Comparison of ENCODE assay signal across 16 cellular contexts in the genomic region with DNA sequence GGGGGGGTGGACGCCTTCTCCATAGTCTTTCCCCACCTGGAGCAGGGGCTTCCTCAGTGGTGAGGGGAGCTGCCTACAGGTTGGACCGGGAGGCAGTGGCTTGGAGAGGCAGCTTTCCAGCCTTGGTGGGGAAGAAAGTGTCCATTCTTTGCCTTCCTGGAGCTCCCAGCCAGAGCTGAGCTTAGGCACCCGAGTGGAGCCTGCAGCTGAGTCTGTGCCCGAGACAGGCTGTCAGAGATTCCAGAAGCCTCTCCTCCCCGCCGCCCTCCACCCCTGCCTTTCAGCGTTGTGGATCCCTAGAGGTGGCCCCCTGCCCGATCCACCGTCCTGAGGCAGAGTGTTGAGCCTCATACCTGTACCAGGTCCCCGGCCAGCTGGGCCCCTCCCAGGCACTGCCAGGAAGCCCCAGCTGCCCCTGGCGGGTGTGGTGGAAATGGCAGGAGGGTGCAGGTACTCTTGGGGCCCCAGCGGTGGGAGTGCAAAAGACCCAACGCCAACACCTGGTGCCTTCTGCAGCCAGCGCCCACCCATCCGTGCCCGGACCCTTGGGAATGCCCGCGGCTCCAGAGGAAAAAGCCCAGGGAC.
DNase-seq lines count a peak whose midpoint lies in the region; ATAC-seq, FAIRE-seq and TF ChIP-seq lines count a peak whose summit lies in the region.
"Had no signal": no experiment of that assay in that cellular context is flagged by ENCODE, and none has a peak within 500 bp of the region (broad histone marks: within the 10 kb centered on the region; RNA-seq: fewer than 3 reads in every experiment).

No MANE protein-coding gene starts in this region.

- H2AFZ ChIP-seq in H9 (ENCODE audit: low read length): no peak overlapping the region
- no peak overlapping the region for H2AFZ ChIP-seq in GM12878 (ENCODE audit: control insufficient read depth, low read depth, low read length)
- no peak overlapping the region for H2AFZ ChIP-seq in HepG2 (ENCODE audit: low read length)

- H3K27me3 Mint-ChIP-seq in H9 (ENCODE audit: low read depth): no peaks in the 10 kb centered on the region
- peaks cover 6% of the 10 kb centered on the region for H3K27me3 Mint-ChIP-seq in T-helper 2 cell treated with Interferon-gamma antibody and Interleukin-4, amounts not matched to agents 5 μg/mL and 100 μg/mL, for 36 hours (ENCODE audit: low read depth)

- H2BK20ac ChIP-seq in H9 (ENCODE audit: low read depth, low read length, poor library complexity, severe bottlenecking): no peak overlapping the region

- H3K27me3 ChIP-seq in H9 (ENCODE audit: insufficient read depth, low read length) (no peaks in the 10 kb centered on the region), GM12878 (replicated peaks in 1 of 2; ENCODE audit: control insufficient read depth in 2 of 2, insufficient read depth in 2 of 2, low read length in 1 of 2) (no peaks in the 10 kb centered on the region; a peak in 1 of 4 replicates), HepG2 (ENCODE audit: control insufficient read depth in 1 of 2, insufficient read depth in 2 of 2, low read length in 2 of 2) (peaks cover 0 to 17% of the 10 kb centered on the region in 2 experiments; a peak in 2 of 5 replicates), suprapubic skin (no peaks in the 10 kb centered on the region)

- ATAC-seq in GM12878 (peak; percentile 62), HepG2 (peak; percentile 18), HG03460 (IDR thresholded peaks at IDR 0.05; ENCODE audit: unreplicated experiment) (no peak)
- ATAC-seq: Panc1; right cardiac atrium; stimulated activated memory B cell treated with anti-CD40 and anti-IgM and Interleukin-4, amounts not matched to agents 10 μg/mL and 1 μg/mL and 100 μg/mL, for 72 hours had no signal

- no peak overlapping the region for H2AK5ac ChIP-seq in H9 (ENCODE audit: insufficient read length, low read length)

- CTCF ChIA-PET in GM12878 (lab: Yijun Ruan, JAX) (interaction anchor here (1.1 to 1.8 kb wide), 2 partner anchors 11 to 267 kb away, joined by 3 to 6 read pairs; no protein-coding TSS in a partner anchor), HepG2 (lab: Yijun Ruan, JAX; ENCODE audit: low intra/inter-chr PET ratio, low total read pairs) (no interaction called here)

- H3K27ac Mint-ChIP-seq in H9: no peak overlapping the region
- H3K27ac Mint-ChIP-seq in T-helper 2 cell treated with Interferon-gamma antibody and Interleukin-4, amounts not matched to agents 5 μg/mL and 100 μg/mL, for 36 hours: no peak overlapping the region
- H3K27ac Mint-ChIP-seq: activated CD4-positive, alpha-beta T cell treated with anti-CD3 and anti-CD28 coated beads, Interleukin-2, amount 10 ng/mL, durations not matched to agents 7 days and 5 days; activated T-helper 1 cell treated with anti-CD3 and anti-CD28 coated beads, Interleukin-12 subunit alpha, Interleukin-12 subunit beta, Interleukin-2, Interleukin-4 antibody, amounts not matched to agents 30 ng/mL and 10 ng/mL and 1 ng/mL, durations not matched to agents 14 hours and 24 hours and 36 hours; CD14-positive monocyte; stimulated activated memory B cell treated with anti-CD40 and anti-IgM and Interleukin-4, amounts not matched to agents 10 μg/mL and 1 μg/mL and 100 μg/mL, for 72 hours had no signal

- TF ChIP-seq EP300 in GM12878 (IDR thresholded peaks at IDR 0.05; ENCODE audit: borderline replicate concordance in 1 of 2, control insufficient read depth in 1 of 2, low read depth in 2 of 2, low read length in 2 of 2): no peak
- TF ChIP-seq EP300 in HepG2 (IDR thresholded peaks at IDR 0.05; ENCODE audit: low read depth in 2 of 2, low read length in 2 of 2): no peak
- no peak for TF ChIP-seq EP300 in HepG2 (CRISPR knock-in tag; IDR thresholded peaks at IDR 0.05; ENCODE audit: borderline replicate concordance)
- TF ChIP-seq EP300 in suprapubic skin (IDR thresholded peaks at IDR 0.05): no peak

- no peak overlapping the region for H3K18ac ChIP-seq in H9 (ENCODE audit: insufficient read length, low read depth, low read length)

- SMC1A ChIA-PET in GM12878 (lab: Charles Lee; ENCODE audit: uncharacterized antibody, unreplicated experiment): no interaction called here

- H4K8ac ChIP-seq in H9 (replicated peaks; ENCODE audit: insufficient read length, low read depth, low read length): no peak overlapping the region

- H3K56ac ChIP-seq in H9 (ENCODE audit: insufficient read length, low read depth, low read length): no peak overlapping the region

- H3K79me1 ChIP-seq in H9 (ENCODE audit: insufficient read depth, low read depth, low read length, poor library complexity, severe bottlenecking): no peaks in the 10 kb centered on the region

- no CpG with 5 or more reads among the region's 18 CpGs for WGBS in H9 (ENCODE audit: extremely low coverage, insufficient read length, low lambda C conversion rate)
- 63% methylated on average over 11 of the region's 18 CpGs for WGBS in GM12878 (ENCODE audit: insufficient coverage, insufficient replicate concordance, low lambda C conversion rate, missing lambda C conversion rate)
- WGBS in HepG2 (ENCODE audit: low lambda C conversion rate): 51% methylated on average over 7 of the region's 18 CpGs
- WGBS in suprapubic skin: 68% methylated on average over 4 of the region's 18 CpGs

- H3K27ac ChIP-seq in H9 (ENCODE audit: insufficient read length, low read depth, low read length): no peak overlapping the region
- H3K27ac ChIP-seq in GM12878 (ENCODE audit: control insufficient read depth, insufficient read depth): no peak overlapping the region
- peak overlapping the region; percentile 12 for H3K27ac ChIP-seq in HepG2 (ENCODE audit: extremely low read length, insufficient read depth, low read length)
- H3K27ac ChIP-seq in suprapubic skin: peak overlapping the region; percentile 81

- H3K9ac ChIP-seq in H9 (ENCODE audit: extremely low read depth, insufficient read length, low read length): no peak overlapping the region
- no peak overlapping the region for H3K9ac ChIP-seq in GM12878 (ENCODE audit: control insufficient read depth, insufficient read depth, low read length)
- H3K9ac ChIP-seq in HepG2 (ENCODE audit: insufficient read depth, low read depth, low read length): no peak overlapping the region

- no peak overlapping the region for H2BK15ac ChIP-seq in H9 (ENCODE audit: low read depth, low read length)

- intact Hi-C loops in GM12878 (cut with micrococcal nuclease; ENCODE audit: unreplicated experiment): no loop called here
- intact Hi-C loops in HepG2 (cut with micrococcal nuclease; ENCODE audit: unreplicated experiment): loop anchor here (10.0 kb wide), 1 partner anchor 53 kb away; no protein-coding TSS in a partner anchor

- H3K4me1 ChIP-seq in H9 (ENCODE audit: insufficient read depth, low read length) (no peaks in the 10 kb centered on the region), GM12878 (ENCODE audit: control insufficient read depth, insufficient read depth, low read length) (no peaks in the 10 kb centered on the region; the same call in 1 of the 2 replicates), HepG2 (ENCODE audit: insufficient read depth, low read length) (peaks cover 92% of the 10 kb centered on the region), suprapubic skin (peaks cover 80% of the 10 kb centered on the region)

- no peak overlapping the region for H3T11ph ChIP-seq in H9 (ENCODE audit: low read length)

- BruUV-seq in GM12878 (replicated peaks; lab: Mats Ljungman, UMichigan) (no TSS peak), HepG2 (replicated peaks; lab: Mats Ljungman, UMichigan) (no TSS peak)

- TF ChIP-seq CTCF in H9 (conservative IDR thresholded peaks at IDR 0.05) (peak; percentile 52; the same call in 2 of the 3 replicates), GM12878 (IDR thresholded peaks at IDR 0.05 in 2 of 3, conservative IDR thresholded peaks at IDR 0.05 in 1 of 3; ENCODE audit: control insufficient read depth in 2 of 3, extremely low read depth in 1 of 3, insufficient read depth in 1 of 3, low read depth in 3 of 3, low read length in 3 of 3) (peak; percentile 6 to 53 (median 22); a peak in 4 of 6 replicates), HepG2 (CRISPR knock-in tag; IDR thresholded peaks at IDR 0.05) (peak; percentile 37; the same call in 1 of the 2 replicates), suprapubic skin (IDR thresholded peaks at IDR 0.05) (peak; percentile 13 to 26)

- 0 out of 2 replicates have a peak, but pooled peaks have one; percentile 24 for TF ChIP-seq RAD21 in GM12878 (IDR thresholded peaks at IDR 0.05; ENCODE audit: insufficient read depth, low read depth, low read length)
- TF ChIP-seq RAD21 in HepG2 (CRISPR knock-in tag; IDR thresholded peaks at IDR 0.05): 0 out of 2 replicates have a peak, but pooled peaks have one; percentile 19

- peak; percentile 70 for DNase-seq in H9
- no peak for DNase-seq in GM12878 (ENCODE audit: low read depth, low spot score)
- peak; percentile 32 for DNase-seq in HepG2 (ENCODE audit: low spot score)
- no peak for DNase-seq in suprapubic skin (ENCODE audit: low spot score in 2 of 2)
- no peak for DNase-seq in activated naive CD4-positive, alpha-beta T cell treated with anti-CD3 and anti-CD28 coated beads, Interleukin-2, amount 50 U/mL, for 16 hours
- DNase-seq in NCI-H2107 treated with DMSO at 0.1 percent for 48 hours (lab: John Stamatoyannopoulos, UW; ENCODE audit: unreplicated experiment): no peak
- no peak for DNase-seq in T-helper 2 cell treated with Interferon-gamma antibody and Interleukin-4, amounts not matched to agents 5 μg/mL and 100 μg/mL, for 36 hours (ENCODE audit: low spot score)
- DNase-seq: activated CD4-positive, alpha-beta T cell treated with anti-CD3 and anti-CD28 coated beads, Interleukin-2, amount 10 ng/mL, durations not matched to agents 7 days and 5 days; right cardiac atrium; stimulated activated CD4-positive, alpha-beta T cell treated with anti-CD3 and anti-CD28 coated beads, Interleukin-4, amount 100 ng/mL, for 4 hours; T-helper 2 cell had no signal

- no peak overlapping the region for H3K4me2 ChIP-seq in H9 (ENCODE audit: insufficient read depth, insufficient read length, low read length)
- no peak overlapping the region for H3K4me2 ChIP-seq in GM12878 (ENCODE audit: control insufficient read depth, insufficient read depth)
- H3K4me2 ChIP-seq in HepG2 (ENCODE audit: low read depth, low read length): peak overlapping the region; percentile 44

- no peak overlapping the region for H4K5ac ChIP-seq in H9 (ENCODE audit: insufficient read length, low read depth, low read length)

- H3K4me1 Mint-ChIP-seq in H9: 0 out of 4 replicates have a peak, but pooled peaks cover 0 to 3% of the 10 kb centered on the region in 2 experiments
- H3K4me1 Mint-ChIP-seq in T-helper 2 cell treated with Interferon-gamma antibody and Interleukin-4, amounts not matched to agents 5 μg/mL and 100 μg/mL, for 36 hours (ENCODE audit: low read depth): peaks cover 2% of the 10 kb centered on the region

- RAD21 ChIA-PET in GM12878 (lab: Charles Lee; ENCODE audit: unreplicated experiment): no interaction called here

- H3K14ac ChIP-seq in H9 (ENCODE audit: insufficient read depth, low read length): no peak overlapping the region

- H4K20me1 ChIP-seq in H9 (ENCODE audit: control insufficient read depth, insufficient read depth, insufficient read length): no peaks in the 10 kb centered on the region
- no peaks in the 10 kb centered on the region for H4K20me1 ChIP-seq in GM12878 (ENCODE audit: control insufficient read depth, insufficient read depth)
- H4K20me1 ChIP-seq in HepG2 (ENCODE audit: insufficient read depth, low read length): no peaks in the 10 kb centered on the region

- H3K9me3 ChIP-seq in H9 (ENCODE audit: control insufficient read depth, low read depth, low read length) (no peaks in the 10 kb centered on the region), GM12878 (replicated peaks; ENCODE audit: control insufficient read depth, insufficient read depth, low read length) (no peaks in the 10 kb centered on the region), HepG2 (ENCODE audit: low read length) (no peaks in the 10 kb centered on the region), suprapubic skin (no peaks in the 10 kb centered on the region)

- no peak overlapping the region for H3K23ac ChIP-seq in H9 (ENCODE audit: insufficient read length, low read depth, low read length)

- in situ Hi-C loops in GM12878 (cut with MboI) (no loop called here), HepG2 (cut with HindIII; ENCODE audit: extremely low pct_ligation_motif_present, low pct_unique_long_range_greater_than_20kb) (no loop called here)

- H3K4me3 ChIP-seq in GM12878: no peak overlapping the region
- H3K4me3 ChIP-seq in HepG2 (replicated peaks in 1 of 3; ENCODE audit: insufficient read depth in 1 of 3, low read depth in 2 of 3, low read length in 3 of 3): peak overlapping the region in 1 of 3 experiments; percentile 7; a peak in 1 of 6 replicates
- H3K4me3 ChIP-seq in suprapubic skin: no peak overlapping the region

- H4K91ac ChIP-seq in H9 (ENCODE audit: insufficient read length, low read depth, low read length): no peak overlapping the region

- H3K9me3 Mint-ChIP-seq in H9: no peaks in the 10 kb centered on the region
- no peaks in the 10 kb centered on the region for H3K9me3 Mint-ChIP-seq in T-helper 2 cell treated with Interferon-gamma antibody and Interleukin-4, amounts not matched to agents 5 μg/mL and 100 μg/mL, for 36 hours
- H3K9me3 Mint-ChIP-seq: activated CD4-positive, alpha-beta T cell treated with anti-CD3 and anti-CD28 coated beads, Interleukin-2, amount 10 ng/mL, durations not matched to agents 7 days and 5 days; activated T-helper 1 cell treated with anti-CD3 and anti-CD28 coated beads, Interleukin-12 subunit alpha, Interleukin-12 subunit beta, Interleukin-2, Interleukin-4 antibody, amounts not matched to agents 30 ng/mL and 10 ng/mL and 1 ng/mL, durations not matched to agents 14 hours and 24 hours and 36 hours; CD14-positive monocyte; stimulated activated memory B cell treated with anti-CD40 and anti-IgM and Interleukin-4, amounts not matched to agents 10 μg/mL and 1 μg/mL and 100 μg/mL, for 72 hours had no signal

- POLR2A ChIA-PET in GM12878 (lab: Charles Lee): no interaction called here
- POLR2A ChIA-PET in HepG2 (lab: Yijun Ruan, JAX): interaction anchor here (1.2 to 2.0 kb wide), 2 partner anchors 109 to 268 kb away, joined by 3 to 7 read pairs; no protein-coding TSS in a partner anchor

- H2BK12ac ChIP-seq in H9 (ENCODE audit: insufficient read length, low read depth, low read length): no peak overlapping the region

- H3K4ac ChIP-seq in H9 (ENCODE audit: low read depth, low read length): no peak overlapping the region

- no peaks in the 10 kb centered on the region for H3K23me2 ChIP-seq in H9 (ENCODE audit: insufficient read length, low read depth, low read length, poor library complexity, severe bottlenecking)

- no peak overlapping the region for H2BK5ac ChIP-seq in H9 (ENCODE audit: insufficient read length, low read length)

- no peaks in the 10 kb centered on the region for H3K79me2 ChIP-seq in H9 (ENCODE audit: insufficient read depth, low read length)
- no peaks in the 10 kb centered on the region for H3K79me2 ChIP-seq in GM12878 (ENCODE audit: control insufficient read depth, insufficient read depth, low read length)
- no peaks in the 10 kb centered on the region for H3K79me2 ChIP-seq in HepG2 (ENCODE audit: insufficient read depth, low read length)

- TF ChIP-seq POLR2A in GM12878 (IDR thresholded peaks at IDR 0.05; ENCODE audit: low read depth, low read length) (no peak), HepG2 (IDR thresholded peaks at IDR 0.05; ENCODE audit: insufficient read depth in 1 of 2, low read depth in 2 of 2, low read length in 2 of 2) (no peak), suprapubic skin (IDR thresholded peaks at IDR 0.05) (no peak)

- FAIRE-seq in GM12878 (lab: Jason Lieb, UNC) (no peak), HepG2 (lab: Jason Lieb, UNC) (no peak)

- H2BK120ac ChIP-seq in H9 (ENCODE audit: low read depth, low read length, poor library complexity, severe bottlenecking): no peak overlapping the region

- H3K36me3 Mint-ChIP-seq in H9 (ENCODE audit: insufficient read depth in 1 of 3, low read depth in 3 of 3): peaks cover 0 to 10% (median 9%) of the 10 kb centered on the region in 3 experiments; a peak in 4 of 7 replicates
- H3K36me3 Mint-ChIP-seq in T-helper 2 cell treated with Interferon-gamma antibody and Interleukin-4, amounts not matched to agents 5 μg/mL and 100 μg/mL, for 36 hours (ENCODE audit: low read depth): no peaks in the 10 kb centered on the region
- H3K36me3 Mint-ChIP-seq: stimulated activated memory B cell treated with anti-CD40 and anti-IgM and Interleukin-4, amounts not matched to agents 10 μg/mL and 1 μg/mL and 100 μg/mL, for 72 hours had no signal

- H3K36me3 ChIP-seq in GM12878 (ENCODE audit: control insufficient read depth in 2 of 2, insufficient read depth in 2 of 2, low read length in 1 of 2): peaks cover 0 to 4% of the 10 kb centered on the region in 2 experiments; a peak in 3 of 4 replicates
- peaks cover 4 to 10% of the 10 kb centered on the region in 2 experiments; a peak in 2 of 5 replicates for H3K36me3 ChIP-seq in HepG2 (replicated peaks in 1 of 2; ENCODE audit: control insufficient read depth in 1 of 2, insufficient read depth in 2 of 2, low read length in 2 of 2)
- peaks cover 14% of the 10 kb centered on the region for H3K36me3 ChIP-seq in suprapubic skin

- no peak overlapping the region for H3K4me3 Mint-ChIP-seq in H9
- H3K4me3 Mint-ChIP-seq in T-helper 2 cell treated with Interferon-gamma antibody and Interleukin-4, amounts not matched to agents 5 μg/mL and 100 μg/mL, for 36 hours: no peak overlapping the region
- H3K4me3 Mint-ChIP-seq: activated CD4-positive, alpha-beta T cell treated with anti-CD3 and anti-CD28 coated beads, Interleukin-2, amount 10 ng/mL, durations not matched to agents 7 days and 5 days; activated T-helper 1 cell treated with anti-CD3 and anti-CD28 coated beads, Interleukin-12 subunit alpha, Interleukin-12 subunit beta, Interleukin-2, Interleukin-4 antibody, amounts not matched to agents 30 ng/mL and 10 ng/mL and 1 ng/mL, durations not matched to agents 14 hours and 24 hours and 36 hours; CD14-positive monocyte; stimulated activated memory B cell treated with anti-CD40 and anti-IgM and Interleukin-4, amounts not matched to agents 10 μg/mL and 1 μg/mL and 100 μg/mL, for 72 hours had no signal

Comparison
In these comparisons a context has a peak if more than half of its experiments do, and no peak if none do; other contexts are left out.
1. DNase-seq: peak in H9 (single experiment) and HepG2 (single experiment); none in GM12878 (single experiment), suprapubic skin (0 of 2), activated naive CD4-positive, alpha-beta T cell treated with anti-CD3 and anti-CD28 coated beads, Interleukin-2, amount 50 U/mL, for 16 hours (single experiment), NCI-H2107 treated with DMSO at 0.1 percent for 48 hours (single experiment) and T-helper 2 cell treated with Interferon-gamma antibody and Interleukin-4, amounts not matched to agents 5 μg/mL and 100 μg/mL, for 36 hours (single experiment).
2. H3K27ac ChIP-seq: peak in HepG2 (single experiment) and suprapubic skin (single experiment); none in H9 (single experiment) and GM12878 (single experiment).
3. Peak in every context shown above with its lines, with median percentiles within 50 percentile points of each other: CTCF ChIP-seq.